ENCODE assay signal across 1 cellular context in the genomic region with DNA sequence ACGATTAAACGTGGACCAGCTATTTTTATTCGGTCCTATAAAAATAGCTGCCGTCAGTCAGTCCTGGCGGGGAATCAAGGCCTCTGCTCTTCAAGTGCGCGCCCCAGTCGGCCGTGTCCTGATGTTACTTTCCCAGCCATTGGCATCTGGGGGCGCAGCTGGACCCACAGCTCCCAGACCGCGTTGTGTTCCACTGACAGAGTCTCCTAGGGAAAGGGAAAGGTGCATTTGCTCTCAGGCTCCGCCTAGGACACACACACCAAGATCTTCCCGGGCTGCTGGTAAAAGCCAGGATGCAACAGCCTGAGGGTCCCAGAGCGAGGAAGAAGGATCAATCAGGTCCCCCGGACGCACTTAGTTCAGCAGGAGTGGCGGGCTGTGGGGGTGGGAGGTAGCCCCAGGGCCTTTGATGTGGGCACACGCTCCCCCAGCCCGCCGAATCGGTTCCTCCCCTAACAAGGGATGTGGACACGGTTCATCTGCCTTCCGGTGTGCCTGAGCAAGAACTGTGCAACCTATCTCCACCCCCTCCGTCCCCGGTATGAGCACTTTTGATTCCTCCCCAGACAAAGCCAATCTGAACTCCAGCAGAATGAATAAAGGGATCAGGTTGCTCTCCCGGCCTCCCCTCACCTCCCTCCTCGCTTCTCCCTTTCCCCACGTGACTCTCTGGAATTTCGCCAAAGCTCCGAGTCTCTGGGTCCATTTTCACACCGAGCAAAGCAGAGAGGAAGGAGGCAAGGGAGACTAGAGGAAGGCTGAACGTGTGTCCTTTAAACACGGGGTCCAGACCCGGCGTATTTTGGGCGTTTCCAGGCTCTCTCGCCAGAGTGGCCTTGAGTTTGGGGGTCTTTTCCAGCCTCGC.
TF ChIP-seq lines count a peak whose summit lies in the region.

No MANE protein-coding gene starts in this region.

TF ChIP-seq in HepG2, 621 proteins besides CTCF, POLR2A, EP300 and RAD21 (continued from another document and continues in another):
- TF ChIP-seq, protein P1, sequence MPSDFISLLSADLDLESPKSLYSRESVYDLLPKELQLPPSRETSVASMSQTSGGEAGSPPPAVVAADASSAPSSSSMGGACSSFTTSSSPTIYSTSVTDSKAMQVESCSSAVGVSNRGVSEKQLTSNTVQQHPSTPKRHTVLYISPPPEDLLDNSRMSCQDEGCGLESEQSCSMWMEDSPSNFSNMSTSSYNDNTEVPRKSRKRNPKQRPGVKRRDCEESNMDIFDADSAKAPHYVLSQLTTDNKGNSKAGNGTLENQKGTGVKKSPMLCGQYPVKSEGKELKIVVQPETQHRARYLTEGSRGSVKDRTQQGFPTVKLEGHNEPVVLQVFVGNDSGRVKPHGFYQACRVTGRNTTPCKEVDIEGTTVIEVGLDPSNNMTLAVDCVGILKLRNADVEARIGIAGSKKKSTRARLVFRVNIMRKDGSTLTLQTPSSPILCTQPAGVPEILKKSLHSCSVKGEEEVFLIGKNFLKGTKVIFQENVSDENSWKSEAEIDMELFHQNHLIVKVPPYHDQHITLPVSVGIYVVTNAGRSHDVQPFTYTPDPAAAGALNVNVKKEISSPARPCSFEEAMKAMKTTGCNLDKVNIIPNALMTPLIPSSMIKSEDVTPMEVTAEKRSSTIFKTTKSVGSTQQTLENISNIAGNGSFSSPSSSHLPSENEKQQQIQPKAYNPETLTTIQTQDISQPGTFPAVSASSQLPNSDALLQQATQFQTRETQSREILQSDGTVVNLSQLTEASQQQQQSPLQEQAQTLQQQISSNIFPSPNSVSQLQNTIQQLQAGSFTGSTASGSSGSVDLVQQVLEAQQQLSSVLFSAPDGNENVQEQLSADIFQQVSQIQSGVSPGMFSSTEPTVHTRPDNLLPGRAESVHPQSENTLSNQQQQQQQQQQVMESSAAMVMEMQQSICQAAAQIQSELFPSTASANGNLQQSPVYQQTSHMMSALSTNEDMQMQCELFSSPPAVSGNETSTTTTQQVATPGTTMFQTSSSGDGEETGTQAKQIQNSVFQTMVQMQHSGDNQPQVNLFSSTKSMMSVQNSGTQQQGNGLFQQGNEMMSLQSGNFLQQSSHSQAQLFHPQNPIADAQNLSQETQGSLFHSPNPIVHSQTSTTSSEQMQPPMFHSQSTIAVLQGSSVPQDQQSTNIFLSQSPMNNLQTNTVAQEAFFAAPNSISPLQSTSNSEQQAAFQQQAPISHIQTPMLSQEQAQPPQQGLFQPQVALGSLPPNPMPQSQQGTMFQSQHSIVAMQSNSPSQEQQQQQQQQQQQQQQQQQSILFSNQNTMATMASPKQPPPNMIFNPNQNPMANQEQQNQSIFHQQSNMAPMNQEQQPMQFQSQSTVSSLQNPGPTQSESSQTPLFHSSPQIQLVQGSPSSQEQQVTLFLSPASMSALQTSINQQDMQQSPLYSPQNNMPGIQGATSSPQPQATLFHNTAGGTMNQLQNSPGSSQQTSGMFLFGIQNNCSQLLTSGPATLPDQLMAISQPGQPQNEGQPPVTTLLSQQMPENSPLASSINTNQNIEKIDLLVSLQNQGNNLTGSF (CRISPR knock-in tag; IDR thresholded peaks at IDR 0.05): 0 out of 2 replicates have a peak, but pooled peaks have one; percentile 22
- TF ChIP-seq, protein P2, sequence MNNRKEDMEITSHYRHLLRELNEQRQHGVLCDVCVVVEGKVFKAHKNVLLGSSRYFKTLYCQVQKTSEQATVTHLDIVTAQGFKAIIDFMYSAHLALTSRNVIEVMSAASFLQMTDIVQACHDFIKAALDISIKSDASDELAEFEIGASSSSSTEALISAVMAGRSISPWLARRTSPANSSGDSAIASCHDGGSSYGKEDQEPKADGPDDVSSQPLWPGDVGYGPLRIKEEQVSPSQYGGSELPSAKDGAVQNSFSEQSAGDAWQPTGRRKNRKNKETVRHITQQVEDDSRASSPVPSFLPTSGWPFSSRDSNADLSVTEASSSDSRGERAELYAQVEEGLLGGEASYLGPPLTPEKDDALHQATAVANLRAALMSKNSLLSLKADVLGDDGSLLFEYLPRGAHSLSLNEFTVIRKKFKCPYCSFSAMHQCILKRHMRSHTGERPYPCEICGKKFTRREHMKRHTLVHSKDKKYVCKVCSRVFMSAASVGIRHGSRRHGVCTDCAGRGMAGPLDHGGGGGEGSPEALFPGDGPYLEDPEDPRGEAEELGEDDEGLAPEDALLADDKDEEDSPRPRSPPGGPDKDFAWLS (CRISPR knock-in tag; IDR thresholded peaks at IDR 0.05; ENCODE audit: borderline replicate concordance): no peak
- TF ChIP-seq GRHL1 (CRISPR knock-in tag; conservative IDR thresholded peaks at IDR 0.05) (no peak), ZNF670 (CRISPR knock-in tag; IDR thresholded peaks at IDR 0.05; ENCODE audit: borderline replicate concordance) (no peak), NKX3-1 (CRISPR knock-in tag; IDR thresholded peaks at IDR 0.05) (peak; percentile 72; the same call in 1 of the 2 replicates), KAT7 (CRISPR knock-in tag; IDR thresholded peaks at IDR 0.05; ENCODE audit: borderline replicate concordance) (no peak), ZNF776 (CRISPR knock-in tag; IDR thresholded peaks at IDR 0.05) (no peak), ZNF704 (CRISPR knock-in tag; IDR thresholded peaks at IDR 0.05; ENCODE audit: borderline replicate concordance) (no peak), ZNF543 (CRISPR knock-in tag; IDR thresholded peaks at IDR 0.05) (peak; percentile 37; the same call in 1 of the 2 replicates), STAT5B (CRISPR knock-in tag; IDR thresholded peaks at IDR 0.05) (no peak), AHR (CRISPR knock-in tag; IDR thresholded peaks at IDR 0.05) (no peak), GTF2F1 (IDR thresholded peaks at IDR 0.05; ENCODE audit: low read length) (no peak), MIER2 (CRISPR knock-in tag; IDR thresholded peaks at IDR 0.05) (no peak), MAFF (IDR thresholded peaks at IDR 0.05; ENCODE audit: low read depth, low read length) (no peak), IRF1 (CRISPR knock-in tag; IDR thresholded peaks at IDR 0.05; ENCODE audit: low read depth) (no peak), BCLAF1 (IDR thresholded peaks at IDR 0.05) (no peak), MED13 (CRISPR knock-in tag; IDR thresholded peaks at IDR 0.05) (no peak; the same call in 1 of the 2 replicates), PHF5A (CRISPR knock-in tag; IDR thresholded peaks at IDR 0.05; ENCODE audit: low read depth, unreplicated experiment) (no peak), MEIS2 (CRISPR knock-in tag; IDR thresholded peaks at IDR 0.05) (peak; percentile 46; the same call in 1 of the 2 replicates), RERE (CRISPR knock-in tag; IDR thresholded peaks at IDR 0.05; ENCODE audit: low read depth) (0 out of 2 replicates have a peak, but pooled peaks have one; percentile 13), HMG20B (CRISPR knock-in tag; conservative IDR thresholded peaks at IDR 0.05) (no peak), TERF1 (CRISPR knock-in tag; IDR thresholded peaks at IDR 0.05) (no peak)
- TF ChIP-seq, protein P3, sequence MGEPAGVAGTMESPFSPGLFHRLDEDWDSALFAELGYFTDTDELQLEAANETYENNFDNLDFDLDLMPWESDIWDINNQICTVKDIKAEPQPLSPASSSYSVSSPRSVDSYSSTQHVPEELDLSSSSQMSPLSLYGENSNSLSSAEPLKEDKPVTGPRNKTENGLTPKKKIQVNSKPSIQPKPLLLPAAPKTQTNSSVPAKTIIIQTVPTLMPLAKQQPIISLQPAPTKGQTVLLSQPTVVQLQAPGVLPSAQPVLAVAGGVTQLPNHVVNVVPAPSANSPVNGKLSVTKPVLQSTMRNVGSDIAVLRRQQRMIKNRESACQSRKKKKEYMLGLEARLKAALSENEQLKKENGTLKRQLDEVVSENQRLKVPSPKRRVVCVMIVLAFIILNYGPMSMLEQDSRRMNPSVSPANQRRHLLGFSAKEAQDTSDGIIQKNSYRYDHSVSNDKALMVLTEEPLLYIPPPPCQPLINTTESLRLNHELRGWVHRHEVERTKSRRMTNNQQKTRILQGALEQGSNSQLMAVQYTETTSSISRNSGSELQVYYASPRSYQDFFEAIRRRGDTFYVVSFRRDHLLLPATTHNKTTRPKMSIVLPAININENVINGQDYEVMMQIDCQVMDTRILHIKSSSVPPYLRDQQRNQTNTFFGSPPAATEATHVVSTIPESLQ (CRISPR knock-in tag; conservative IDR thresholded peaks at IDR 0.05): no peak
